In genomic region chr19:3357731-3358391, GRCh38 we compare ENCODE assay signal across 1 cellular context.
TF ChIP-seq lines count a peak whose summit lies in the region.

No MANE protein-coding gene starts in this region.

TF ChIP-seq in HepG2, 621 proteins besides CTCF, POLR2A, EP300 and RAD21 (continued from another document):
- TF ChIP-seq ZNF710 (CRISPR knock-in tag; IDR thresholded peaks at IDR 0.05; ENCODE audit: borderline replicate concordance) (0 out of 2 replicates have a peak, but pooled peaks have one; percentile 30), ZNF629 (CRISPR knock-in tag; conservative IDR thresholded peaks at IDR 0.05) (peak; percentile 51), CENPBD1 (CRISPR knock-in tag; IDR thresholded peaks at IDR 0.05; ENCODE audit: borderline replicate concordance, low read depth) (no peak), RARA (CRISPR knock-in tag; IDR thresholded peaks at IDR 0.05) (peak; percentile 29; the same call in 1 of the 2 replicates)
TF ChIP-seq in HepG2: peak in this region for 6.
